ENCODE assay signal across 10 cellular contexts in genomic region chr12:107564946-107565345, GRCh38.
DNase-seq lines count a peak whose midpoint lies in the region; ATAC-seq, FAIRE-seq and TF ChIP-seq lines count a peak whose summit lies in the region.
"Had no signal": no experiment of that assay in that cellular context is flagged by ENCODE, and none has a peak within 500 bp of the region (broad histone marks: within the 10 kb centered on the region; RNA-seq: fewer than 3 reads in every experiment).

No MANE protein-coding gene starts in this region.

- no peak overlapping the region for H4K8ac ChIP-seq in neuronal stem cell (ENCODE audit: low read depth, low read length)

- H3K9ac ChIP-seq in K562 (ENCODE audit: insufficient read depth in 1 of 2, low read depth in 2 of 2, low read length in 2 of 2) (no peak overlapping the region), neuronal stem cell (ENCODE audit: low read depth, low read length, poor library complexity) (no peak overlapping the region)
- H3K9ac ChIP-seq: BLaER1 had no signal

- TF ChIP-seq POLR2A in K562 (conservative IDR thresholded peaks at IDR 0.05), result no peak

- TF ChIP-seq CTCF in K562 (IDR thresholded peaks at IDR 0.05 in 2 of 3, conservative IDR thresholded peaks at IDR 0.05 in 1 of 3; ENCODE audit: insufficient read depth in 2 of 3, low read depth in 1 of 3, low read length in 3 of 3), result peak; percentile 16 to 30 (median 27); a peak in 3 of 6 replicates

- H4K20me1 ChIP-seq in K562 (replicated peaks; ENCODE audit: control insufficient read depth, insufficient read depth, low read length), result no peaks in the 10 kb centered on the region
- H4K20me1 ChIP-seq: BLaER1 had no signal

- H3K23ac ChIP-seq in neuronal stem cell (ENCODE audit: low read depth, low read length, poor library complexity), result no peak overlapping the region

- H3K27me3 ChIP-seq in K562 (ENCODE audit: control insufficient read depth in 2 of 2, insufficient read depth in 2 of 2, low read length in 2 of 2) (peaks cover 6 to 11% of the 10 kb centered on the region in 2 experiments; a peak in 3 of 5 replicates), neuronal stem cell (ENCODE audit: control insufficient read depth in 3 of 3, insufficient read depth in 3 of 3, low read depth in 1 of 3, low read length in 3 of 3) (no peaks in the 10 kb centered on the region)
- H3K27me3 ChIP-seq: BLaER1 had no signal

- CTCF ChIA-PET in K562 (lab: Yijun Ruan, JAX; ENCODE audit: low intra/inter-chr PET ratio), result interaction anchor here (1.1 kb wide), 1 partner anchor 433 kb away, joined by 4 read pairs; no protein-coding TSS in a partner anchor

- no peak overlapping the region for H4K91ac ChIP-seq in neuronal stem cell (ENCODE audit: low read depth, low read length, poor library complexity)

- ATAC-seq in K562, result peak; percentile 65

- H2AFZ ChIP-seq in K562 (ENCODE audit: low read depth, low read length) (no peak overlapping the region), neuronal stem cell (ENCODE audit: low read length) (no peak overlapping the region)

- no peak for TF ChIP-seq EP300 in K562 (IDR thresholded peaks at IDR 0.05; ENCODE audit: low read length)

- BruUV-seq in K562 (replicated peaks; lab: Mats Ljungman, UMichigan), result no TSS peak

- H3K27ac Mint-ChIP-seq in activated T-helper 2 cell treated with anti-CD3 and anti-CD28 coated beads, Interferon-gamma antibody, Interleukin-2, Interleukin-4, amounts not matched to agents 10 μg/mL and 5 μg/mL and 100 μg/mL, durations not matched to agents 14 hours and 24 hours and 36 hours, result no peak overlapping the region

- H3K9me3 ChIP-seq in K562 (replicated peaks; ENCODE audit: control insufficient read depth, insufficient read depth, low read depth, low read length) (no peaks in the 10 kb centered on the region), neuronal stem cell (replicated peaks in 1 of 2; ENCODE audit: control insufficient read depth in 2 of 2, insufficient read depth in 1 of 2, low read depth in 1 of 2, low read length in 2 of 2) (no peaks in the 10 kb centered on the region)
- H3K9me3 ChIP-seq: BLaER1 had no signal

- H3K9me1 ChIP-seq in K562 (ENCODE audit: control insufficient read depth, insufficient read depth, low read length), result no peaks in the 10 kb centered on the region

- POLR2A ChIA-PET in K562 (lab: Yijun Ruan, JAX), result interaction anchor here (0.7 kb wide), 2 partner anchors 10 to 24 kb away, joined by 3 read pairs; no protein-coding TSS in a partner anchor

- TF ChIP-seq RAD21 in K562 (CRISPR knock-in tag; conservative IDR thresholded peaks at IDR 0.05 in 1 of 2, IDR thresholded peaks at IDR 0.05 in 1 of 2), result peak in 1 of 2 experiments; percentile 14; a peak in 1 of 4 replicates

- H2BK12ac ChIP-seq in neuronal stem cell (ENCODE audit: low read length), result no peak overlapping the region

- H3K4me1 Mint-ChIP-seq in activated T-helper 2 cell treated with anti-CD3 and anti-CD28 coated beads, Interferon-gamma antibody, Interleukin-2, Interleukin-4, amounts not matched to agents 10 μg/mL and 5 μg/mL and 100 μg/mL, durations not matched to agents 14 hours and 24 hours and 36 hours (ENCODE audit: low read depth), result peaks cover 8% of the 10 kb centered on the region

- H3K27ac ChIP-seq in K562 (ENCODE audit: extremely low read depth, low read depth, low read length), result no peak overlapping the region
- no peak overlapping the region for H3K27ac ChIP-seq in neuronal stem cell (replicated peaks; ENCODE audit: low read length)
- H3K27ac ChIP-seq: BLaER1 had no signal

- no peak overlapping the region for H3K14ac ChIP-seq in neuronal stem cell (ENCODE audit: low read length)

- H3K79me1 ChIP-seq in neuronal stem cell (ENCODE audit: low read depth, low read length), result no peaks in the 10 kb centered on the region

- 0% methylated on average over 3 of the region's 3 CpGs for WGBS in K562 (ENCODE audit: insufficient coverage, low coverage, missing lambda C conversion rate)
- WGBS in neuronal stem cell (ENCODE audit: extremely low coverage in 2 of 2, insufficient read length in 2 of 2, insufficient replicate concordance in 1 of 2), 2 donors, result no CpG with 5 or more reads among the region's 3 CpGs

- H2BK15ac ChIP-seq in neuronal stem cell (ENCODE audit: low read length), result no peak overlapping the region

- H3K4me3 ChIP-seq in K562, result no peak overlapping the region
- H3K4me3 ChIP-seq in neuronal stem cell (ENCODE audit: low read length in 2 of 2), result no peak overlapping the region
- H3K4me3 ChIP-seq: BLaER1 had no signal

- H2BK120ac ChIP-seq in neuronal stem cell (ENCODE audit: low read depth, low read length), result no peak overlapping the region

- H3K27me3 Mint-ChIP-seq in activated T-helper 2 cell treated with anti-CD3 and anti-CD28 coated beads, Interferon-gamma antibody, Interleukin-2, Interleukin-4, amounts not matched to agents 10 μg/mL and 5 μg/mL and 100 μg/mL, durations not matched to agents 14 hours and 24 hours and 36 hours (ENCODE audit: low read depth), result no peaks in the 10 kb centered on the region

- no peak overlapping the region for H2AK5ac ChIP-seq in neuronal stem cell (ENCODE audit: low read depth, low read length)

- H3K36me3 ChIP-seq in K562 (ENCODE audit: control insufficient read depth, insufficient read depth, low read length), result no peaks in the 10 kb centered on the region
- no peaks in the 10 kb centered on the region for H3K36me3 ChIP-seq in neuronal stem cell (replicated peaks in 1 of 2; ENCODE audit: control insufficient read depth in 2 of 2, insufficient read depth in 2 of 2, low read length in 2 of 2)
- H3K36me3 ChIP-seq: BLaER1 had no signal

- H3K4me1 ChIP-seq in K562 (replicated peaks in 1 of 2; ENCODE audit: control insufficient read depth in 2 of 2, insufficient read depth in 2 of 2, low read length in 2 of 2) (no peaks in the 10 kb centered on the region), neuronal stem cell (ENCODE audit: control insufficient read depth in 2 of 2, insufficient read depth in 1 of 2, low read depth in 1 of 2, low read length in 2 of 2) (peaks cover 4 to 8% of the 10 kb centered on the region in 2 donors)

- in situ Hi-C loops in K562 (cut with MboI), result no loop called here

- intact Hi-C loops in K562 (cut with micrococcal nuclease), result no loop called here
- intact Hi-C loops in activated T-helper 2 cell treated with anti-CD3 and anti-CD28 coated beads, Interferon-gamma antibody, Interleukin-2, Interleukin-4, amounts not matched to agents 10 μg/mL and 5 μg/mL and 100 μg/mL, durations not matched to agents 14 hours and 24 hours and 36 hours (cut with micrococcal nuclease), result no loop called here

- H3K18ac ChIP-seq in neuronal stem cell (ENCODE audit: low read length), result no peak overlapping the region

- H3K4me2 ChIP-seq in K562 (ENCODE audit: insufficient read depth, low read length) (no peak overlapping the region), neuronal stem cell (ENCODE audit: insufficient read depth, low read length, poor library complexity, severe bottlenecking) (no peak overlapping the region)

- no peak overlapping the region for H3K4ac ChIP-seq in neuronal stem cell (ENCODE audit: low read length)

- no peaks in the 10 kb centered on the region for H3K36me3 Mint-ChIP-seq in activated T-helper 2 cell treated with anti-CD3 and anti-CD28 coated beads, Interferon-gamma antibody, Interleukin-2, Interleukin-4, amounts not matched to agents 10 μg/mL and 5 μg/mL and 100 μg/mL, durations not matched to agents 14 hours and 24 hours and 36 hours (ENCODE audit: low read depth)

- H2BK5ac ChIP-seq in neuronal stem cell (ENCODE audit: low read length), result no peak overlapping the region

- DNase-seq in NCI-H2107 treated with DMSO at 0.1 percent for 48 hours (lab: John Stamatoyannopoulos, UW; ENCODE audit: unreplicated experiment) (peak; percentile 46), NCI-H2107 (lab: John Stamatoyannopoulos, UW) (no peak), NAMALWA (ENCODE audit: low spot score) (peak; percentile 4), K562 (ENCODE audit: extremely low read depth in 1 of 4, low spot score in 3 of 4) (peak in 1 of 4 experiments; percentile 4), neuronal stem cell (ENCODE audit: low spot score) (peak; percentile 8), AG08396 (ENCODE audit: low spot score) (no peak)
- DNase-seq in stimulated activated naive CD4-positive, alpha-beta T cell (lab: John Stamatoyannopoulos, UW), result no peak
- DNase-seq in activated T-helper 2 cell treated with anti-CD3 and anti-CD28 coated beads, Interferon-gamma antibody, Interleukin-2, Interleukin-4, amounts not matched to agents 10 μg/mL and 5 μg/mL and 100 μg/mL, durations not matched to agents 14 hours and 24 hours and 36 hours (ENCODE audit: low spot score), result no peak

- peak; percentile 54 for FAIRE-seq in K562 (lab: Jason Lieb, UNC)
- FAIRE-seq: endothelial cell of umbilical vein had no signal

- no peaks in the 10 kb centered on the region for H3K9me3 Mint-ChIP-seq in activated T-helper 2 cell treated with anti-CD3 and anti-CD28 coated beads, Interferon-gamma antibody, Interleukin-2, Interleukin-4, amounts not matched to agents 10 μg/mL and 5 μg/mL and 100 μg/mL, durations not matched to agents 14 hours and 24 hours and 36 hours

- H3K79me2 ChIP-seq in K562 (ENCODE audit: control insufficient read depth, insufficient read depth, low read length), result no peaks in the 10 kb centered on the region

- no peak overlapping the region for H3K4me3 Mint-ChIP-seq in activated T-helper 2 cell treated with anti-CD3 and anti-CD28 coated beads, Interferon-gamma antibody, Interleukin-2, Interleukin-4, amounts not matched to agents 10 μg/mL and 5 μg/mL and 100 μg/mL, durations not matched to agents 14 hours and 24 hours and 36 hours (ENCODE audit: low read depth)

TF ChIP-seq in K562, 482 proteins besides CTCF, POLR2A, EP300 and RAD21 (continues in another document):
- TF ChIP-seq SOX6 (IDR thresholded peaks at IDR 0.05) (no peak), HDAC3 (IDR thresholded peaks at IDR 0.05; ENCODE audit: borderline replicate concordance, partially characterized antibody) (no peak), FOXK2 (conservative IDR thresholded peaks at IDR 0.05 in 1 of 2, IDR thresholded peaks at IDR 0.05 in 1 of 2; ENCODE audit: low read depth in 2 of 2) (no peak), FOXK1 (CRISPR knock-in tag; IDR thresholded peaks at IDR 0.05; ENCODE audit: borderline replicate concordance) (no peak), ZBTB33 (CRISPR knock-in tag; IDR thresholded peaks at IDR 0.05) (no peak)

Comparison
In these comparisons a context has a peak if more than half of its experiments do, and no peak if none do; other contexts are left out.
1. DNase-seq: peak in NCI-H2107 treated with DMSO at 0.1 percent for 48 hours (single experiment), NAMALWA (single experiment) and neuronal stem cell (single experiment); none in NCI-H2107 (single experiment), AG08396 (single experiment), stimulated activated naive CD4-positive, alpha-beta T cell (0 of 6) and activated T-helper 2 cell treated with anti-CD3 and anti-CD28 coated beads, Interferon-gamma antibody, Interleukin-2, Interleukin-4, amounts not matched to agents 10 μg/mL and 5 μg/mL and 100 μg/mL, durations not matched to agents 14 hours and 24 hours and 36 hours (single experiment).